In the genomic region with DNA sequence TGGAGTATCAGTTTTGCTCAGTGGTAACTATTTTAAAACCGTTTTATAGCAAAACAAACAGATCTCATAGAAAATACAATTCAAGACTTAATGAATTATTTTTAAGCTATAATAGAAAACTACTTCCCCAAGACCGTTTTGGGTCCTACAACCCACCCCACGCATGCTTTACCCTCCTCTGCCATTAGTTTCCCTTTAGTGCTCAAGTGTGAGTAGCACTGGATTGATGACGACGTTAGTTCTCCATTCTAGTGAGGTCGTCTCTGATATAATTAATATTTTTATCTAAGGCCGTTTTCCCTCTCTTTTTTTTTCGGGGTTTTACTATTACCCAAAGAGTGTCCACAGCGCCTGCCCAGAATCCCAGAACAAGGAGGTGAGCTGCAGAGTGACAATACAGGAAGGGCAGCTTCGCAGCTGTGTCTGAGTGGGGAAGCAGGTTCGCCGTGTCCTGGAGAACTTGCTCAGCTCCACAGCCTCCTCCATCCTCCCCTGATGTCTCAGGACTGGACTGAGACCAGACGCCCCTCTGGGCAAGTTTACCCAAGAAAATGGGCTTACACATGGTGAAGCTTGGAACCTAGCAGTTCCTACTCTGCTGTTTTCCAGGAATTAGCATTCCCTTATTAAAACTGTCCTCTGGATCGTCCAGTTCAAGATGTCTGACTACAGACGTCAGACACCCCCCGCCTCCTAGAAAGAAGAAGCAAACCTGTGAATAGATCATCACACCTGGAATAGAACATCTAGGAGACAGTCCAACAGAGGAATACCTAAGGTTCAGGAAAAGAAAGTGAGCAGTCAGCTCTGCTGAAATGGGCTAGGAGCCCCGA, we compare ENCODE assay signal across 8 cellular contexts. TPM values are rescaled to one million over a fixed set of nuclear protein-coding genes. Genes with fewer than 3 reads are reported as not detected.
DNase-seq lines count a peak whose midpoint lies in the region; ATAC-seq, FAIRE-seq and TF ChIP-seq lines count a peak whose summit lies in the region.

No MANE protein-coding gene starts in this region.

- H4K20me1 ChIP-seq in IMR-90 (ENCODE audit: insufficient read depth, low read length): no peaks in the 10 kb centered on the region
- H4K20me1 ChIP-seq in astrocyte (ENCODE audit: insufficient read depth, low read length): no peaks in the 10 kb centered on the region

- H4K5ac ChIP-seq in IMR-90 (ENCODE audit: low read depth, low read length): no peak overlapping the region

- H3K79me2 ChIP-seq in astrocyte (ENCODE audit: insufficient read depth, low read length): no peaks in the 10 kb centered on the region

- peaks cover 6% of the 10 kb centered on the region for H3K9me3 Mint-ChIP-seq in astrocyte (ENCODE audit: unreplicated experiment)

- H3K4me3 ChIP-seq in IMR-90 (ENCODE audit: insufficient read depth, low read depth, low read length) (peak overlapping the region; percentile 27), astrocyte (ENCODE audit: insufficient read depth, low read depth, low read length) (peak overlapping the region; percentile 57), thymus (ENCODE audit: low read length) (peak overlapping the region; percentile 37)

- TF ChIP-seq CTCF in IMR-90 (conservative IDR thresholded peaks at IDR 0.05; ENCODE audit: low read depth, low read length) (no peak), astrocyte (IDR thresholded peaks at IDR 0.05; ENCODE audit: insufficient read depth, low read depth, low read length) (no peak)

- H3K56ac ChIP-seq in IMR-90 (ENCODE audit: extremely low read depth, insufficient read depth, low read length): no peak overlapping the region

- H3K27me3 Mint-ChIP-seq in astrocyte (ENCODE audit: low read depth, unreplicated experiment): peaks cover 41% of the 10 kb centered on the region

- H3K9me3 ChIP-seq in IMR-90 (ENCODE audit: control insufficient read depth, insufficient read depth, low read length) (no peaks in the 10 kb centered on the region), astrocyte (ENCODE audit: insufficient read depth, low read depth, low read length) (no peaks in the 10 kb centered on the region), thymus (ENCODE audit: control insufficient read depth) (no peaks in the 10 kb centered on the region)

- CTCF ChIA-PET in IMR-90 (lab: Yijun Ruan, JAX): interaction anchor here (0.6 to 2.4 kb wide), 9 partner anchors 8 to 578 kb away, joined by 3 to 13 read pairs (median 3); no protein-coding TSS in a partner anchor

- H3K4me2 ChIP-seq in IMR-90 (ENCODE audit: low read depth, low read length) (peak overlapping the region; percentile 55), astrocyte (ENCODE audit: low read length) (peak overlapping the region; percentile 95)

- POLR2A ChIA-PET in IMR-90 (lab: Charles Lee; ENCODE audit: unreplicated experiment): no interaction called here

- WGBS in IMR-90 (ENCODE audit: extremely low coverage in 2 of 2, insufficient read length in 1 of 2), 2 experiments: no CpG with 5 or more reads among the region's 17 CpGs
- WGBS in thymus: 12% methylated on average over 17 of the region's 17 CpGs

- no peaks in the 10 kb centered on the region for H3K79me1 ChIP-seq in IMR-90 (ENCODE audit: low read depth in 1 of 2, low read length in 2 of 2)

- ATAC-seq in IMR-90 (ENCODE audit: low read depth) (no peak), GM21367 (IDR thresholded peaks at IDR 0.05; ENCODE audit: unreplicated experiment) (no peak)

- H2AK5ac ChIP-seq in IMR-90 (ENCODE audit: low read depth, low read length): no peak overlapping the region

- H3K27me3 ChIP-seq in IMR-90 (ENCODE audit: control insufficient read depth, insufficient read depth, low read length): peaks cover 13% of the 10 kb centered on the region
- H3K27me3 ChIP-seq in astrocyte (ENCODE audit: insufficient read depth, low read length): peaks cover 7% of the 10 kb centered on the region
- H3K27me3 ChIP-seq in thymus (ENCODE audit: control insufficient read depth, insufficient read depth): no peaks in the 10 kb centered on the region

- H2AFZ ChIP-seq in IMR-90 (replicated peaks; ENCODE audit: low read length, poor library complexity) (peak overlapping the region; percentile 93), astrocyte (ENCODE audit: low read depth, low read length) (peak overlapping the region; percentile 83)

- H2BK120ac ChIP-seq in IMR-90 (ENCODE audit: low read depth, low read length): no peak overlapping the region

- H3K36me3 ChIP-seq in IMR-90 (ENCODE audit: control insufficient read depth, insufficient read depth, low read length) (no peaks in the 10 kb centered on the region), astrocyte (ENCODE audit: insufficient read depth, low read length) (no peaks in the 10 kb centered on the region), thymus (ENCODE audit: control insufficient read depth, insufficient read depth) (no peaks in the 10 kb centered on the region)

- H2BK20ac ChIP-seq in IMR-90 (ENCODE audit: low read depth, low read length): no peak overlapping the region

- H2BK15ac ChIP-seq in IMR-90 (ENCODE audit: low read depth, low read length): no peak overlapping the region

- no peak overlapping the region for H3K4ac ChIP-seq in IMR-90 (ENCODE audit: low read depth, low read length)

- no peak overlapping the region for H2AK9ac ChIP-seq in IMR-90 (replicated peaks; ENCODE audit: low read depth, low read length, poor library complexity)

- H3K27ac ChIP-seq in IMR-90 (ENCODE audit: insufficient read depth, low read length): no peak overlapping the region
- H3K27ac ChIP-seq in astrocyte (ENCODE audit: low read depth, low read length): no peak overlapping the region
- H3K27ac ChIP-seq in thymus (ENCODE audit: low read depth): no peak overlapping the region

- no peak for TF ChIP-seq POLR2A in IMR-90 (IDR thresholded peaks at IDR 0.05; ENCODE audit: low read depth, low read length)

- no TSS peak for BruUV-seq in IMR-90 (replicated peaks; lab: Mats Ljungman, UMichigan)

- no peak overlapping the region for H3K18ac ChIP-seq in IMR-90 (ENCODE audit: low read depth, low read length)

- peak overlapping the region; percentile 75 for H3K4me3 Mint-ChIP-seq in astrocyte (ENCODE audit: unreplicated experiment)

- H3K4me1 Mint-ChIP-seq in astrocyte (ENCODE audit: low read depth, unreplicated experiment): no peaks in the 10 kb centered on the region

- intact Hi-C loops in IMR-90 (cut with micrococcal nuclease): loop anchor here (5.0 kb wide), 3 partner anchors 98 to 378 kb away; no protein-coding TSS in a partner anchor
- intact Hi-C loops in posterior cingulate gyrus (cut with DNase I): loop anchor here (5.0 to 10.0 kb wide), 3 partner anchors 90 to 358 kb away; no protein-coding TSS in a partner anchor

- H3K9me1 ChIP-seq in IMR-90 (ENCODE audit: insufficient read depth, low read length): no peaks in the 10 kb centered on the region

- no peak overlapping the region for H3K23ac ChIP-seq in IMR-90 (ENCODE audit: low read depth, low read length)

- FAIRE-seq in astrocyte (lab: Jason Lieb, UNC): no peak

- no peak overlapping the region for H4K91ac ChIP-seq in IMR-90 (ENCODE audit: insufficient read depth, low read depth, low read length)

- no peak overlapping the region for H3K14ac ChIP-seq in IMR-90 (replicated peaks; ENCODE audit: low read depth, low read length)

- H3K27ac Mint-ChIP-seq in astrocyte (ENCODE audit: unreplicated experiment): no peak overlapping the region

- in situ Hi-C loops in IMR-90 (cut with MboI; ENCODE audit: low sequenced_read_pairs): loop anchor here (5.0 to 10.0 kb wide), 2 partner anchors 363 to 630 kb away; no protein-coding TSS in a partner anchor

- no peak overlapping the region for H4K8ac ChIP-seq in IMR-90 (ENCODE audit: low read depth in 2 of 2, low read length in 2 of 2)

- H3K36me3 Mint-ChIP-seq in astrocyte (ENCODE audit: low read depth, unreplicated experiment): peaks cover 2% of the 10 kb centered on the region

- peak; percentile 29 for DNase-seq in NCI-H2107 treated with DMSO at 0.1 percent for 48 hours (lab: John Stamatoyannopoulos, UW; ENCODE audit: unreplicated experiment)
- no peak for DNase-seq in NCI-H2107 (lab: John Stamatoyannopoulos, UW)
- no peak for DNase-seq in IMR-90
- no peak for DNase-seq in astrocyte (ENCODE audit: low read depth)
- DNase-seq in kidney tubule cell (ENCODE audit: low spot score): peak; percentile 6
- no peak for DNase-seq in posterior cingulate gyrus

- H2BK5ac ChIP-seq in IMR-90 (ENCODE audit: low read depth, low read length, poor library complexity, severe bottlenecking): no peak overlapping the region

- TF ChIP-seq RAD21 in IMR-90 (IDR thresholded peaks at IDR 0.05; ENCODE audit: low read length): no peak

- no peaks in the 10 kb centered on the region for H3K4me1 ChIP-seq in IMR-90 (ENCODE audit: control insufficient read depth, insufficient read depth, low read length)
- H3K4me1 ChIP-seq in astrocyte (ENCODE audit: insufficient read depth, low read length): peaks cover 9% of the 10 kb centered on the region
- peaks cover 11% of the 10 kb centered on the region for H3K4me1 ChIP-seq in thymus (ENCODE audit: control insufficient read depth, insufficient read depth, low read length)

- no peak overlapping the region for H3K9ac ChIP-seq in IMR-90 (ENCODE audit: low read depth, low read length)
- H3K9ac ChIP-seq in astrocyte (ENCODE audit: low read length): peak overlapping the region; percentile 41

- dilution Hi-C loops in IMR-90 (cut with HindIII; ENCODE audit: low sequenced_read_pairs, unreplicated experiment): no loop called here

TF ChIP-seq in IMR-90, 13 proteins besides CTCF, POLR2A, EP300 and RAD21:
- no peak for TF ChIP-seq BHLHE40 (IDR thresholded peaks at IDR 0.05; ENCODE audit: low read depth, low read length)
- TF ChIP-seq FOS (IDR thresholded peaks at IDR 0.05; ENCODE audit: low read depth, low read length): no peak

RNA-seq across cellular contexts. Expression of a gene that starts 31.9 kb away (rescaled TPM):
- total RNA-seq in IMR-90 (2012; rRNA removed) (39.3 and 45.0 TPM in 2 replicates), astrocyte (38.8 and 39.7 TPM in 2 replicates)
- polyA plus RNA-seq in IMR-90 (2012; rRNA removed) (9.9 and 13.2 TPM in 2 replicates), thymus (32.7 TPM)
- 1.3 and 2.0 TPM in 2 replicates for polyA plus RNA-seq in IMR-90 (2012; cell fraction: cytosol; rRNA removed)
- polyA plus RNA-seq in IMR-90 (2012; cell fraction: nucleus; rRNA removed; ENCODE audit: low replicate concordance): 3.8 and 74.2 TPM in 2 replicates

Comparison
In these comparisons a context has a peak if more than half of its experiments do, and no peak if none do; other contexts are left out.
1. DNase-seq: peak in NCI-H2107 treated with DMSO at 0.1 percent for 48 hours (single experiment) and kidney tubule cell (single experiment); none in NCI-H2107 (single experiment), IMR-90 (single experiment), astrocyte (single experiment) and posterior cingulate gyrus (0 of 10).
2. Peak in every context shown above with its lines, with median percentiles within 50 percentile points of each other: H3K4me3 ChIP-seq.